ENCODE assay signal across 10 cellular contexts in genomic region chr16:70508752-70509151, GRCh38. TPM values are rescaled to one million over a fixed set of nuclear protein-coding genes. Genes with fewer than 3 reads are reported as not detected.
DNase-seq lines count a peak whose midpoint lies in the region; ATAC-seq and TF ChIP-seq lines count a peak whose summit lies in the region.
"Had no signal": no experiment of that assay in that cellular context is flagged by ENCODE, and none has a peak within 500 bp of the region (broad histone marks: within the 10 kb centered on the region; RNA-seq: fewer than 3 reads in every experiment).

No MANE protein-coding gene starts in this region.

- no peaks in the 10 kb centered on the region for H3K4me1 ChIP-seq in stomach

- POLR2A ChIA-PET in BJ (lab: Charles Lee): interaction anchor here (0.6 kb wide), 1 partner anchor 12 kb away, joined by 3 read pairs; no protein-coding TSS in a partner anchor

- peaks cover 16% of the 10 kb centered on the region for H3K36me3 ChIP-seq in BJ (ENCODE audit: control insufficient read depth, insufficient read depth, low read length)
- no peaks in the 10 kb centered on the region for H3K36me3 ChIP-seq in SU-DHL-6 (ENCODE audit: low read length)
- peaks cover 57 to 99% (median 97%) of the 10 kb centered on the region in 4 donors for H3K36me3 ChIP-seq in stomach

- no peaks in the 10 kb centered on the region for H3K79me2 ChIP-seq in SU-DHL-6 (ENCODE audit: insufficient read depth, low read length)

- no peak for DNase-seq in BJ (ENCODE audit: low read depth)
- DNase-seq in GM20000 (ENCODE audit: low spot score): peak; percentile 31
- DNase-seq in fibroblast of the aortic adventitia (ENCODE audit: low read depth): peak; percentile 10
- no peak for DNase-seq in EL
- no peak for DNase-seq in stomach
- no peak for DNase-seq in hepatic stellate cell (ENCODE audit: low spot score)
- DNase-seq: foreskin melanocyte, NCI-H2107 had no signal

- intact Hi-C loops in stomach (cut with DNase I; ENCODE audit: low total_unique reads): no loop called here

- no peak overlapping the region; the same call in 1 of the 2 replicates for H3K9ac ChIP-seq in SU-DHL-6 (ENCODE audit: low read length)

- no peaks in the 10 kb centered on the region for H3K9me2 ChIP-seq in SU-DHL-6 (replicated peaks; ENCODE audit: insufficient read depth, low read length)

- no peak for ATAC-seq in HG02588 (IDR thresholded peaks at IDR 0.05; ENCODE audit: unreplicated experiment)

- WGBS in stomach, 5 donors: 57 to 72% (median 70%) methylated on average over 5 of the region's 5 CpGs

- H3K9me3 ChIP-seq in SU-DHL-6 (ENCODE audit: insufficient read depth, low read length) (no peaks in the 10 kb centered on the region), stomach (no peaks in the 10 kb centered on the region)

- H3K27ac ChIP-seq in SU-DHL-6 (ENCODE audit: low read depth, low read length): peak overlapping the region; percentile 35; the same call in 1 of the 2 replicates
- no peak overlapping the region for H3K27ac ChIP-seq in stomach

- H3K4me2 ChIP-seq in SU-DHL-6 (ENCODE audit: low read depth, low read length, poor library complexity, severe bottlenecking): peak overlapping the region; percentile 27

- no peaks in the 10 kb centered on the region for H4K20me1 ChIP-seq in SU-DHL-6 (ENCODE audit: low read depth, low read length)

- H3K27me3 ChIP-seq in BJ (ENCODE audit: control insufficient read depth, insufficient read depth, low read length) (no peaks in the 10 kb centered on the region), SU-DHL-6 (ENCODE audit: low read length) (no peaks in the 10 kb centered on the region), stomach (no peaks in the 10 kb centered on the region)

- TF ChIP-seq CTCF in BJ (IDR thresholded peaks at IDR 0.05; ENCODE audit: insufficient read depth, low read depth, low read length): 0 out of 2 replicates have a peak, but pooled peaks have one; percentile 10
- no peak for TF ChIP-seq CTCF in GM20000 (IDR thresholded peaks at IDR 0.05; ENCODE audit: extremely low read depth, missing control alignments)
- TF ChIP-seq CTCF in SU-DHL-6 (IDR thresholded peaks at IDR 0.05; ENCODE audit: insufficient read depth, low read length, poor library complexity, severe bottlenecking): no peak
- no peak for TF ChIP-seq CTCF in fibroblast of the aortic adventitia (IDR thresholded peaks at IDR 0.05; ENCODE audit: insufficient read depth, low read length)
- TF ChIP-seq CTCF in stomach (IDR thresholded peaks at IDR 0.05): no peak

- H3K4me3 ChIP-seq in BJ (ENCODE audit: low read depth, low read length) (no peak overlapping the region), SU-DHL-6 (ENCODE audit: insufficient read depth, low read length, poor library complexity, severe bottlenecking) (no peak overlapping the region), fibroblast of the aortic adventitia (ENCODE audit: low read depth, low read length) (no peak overlapping the region), stomach (no peak overlapping the region)

- no peak for TF ChIP-seq POLR2A in stomach (IDR thresholded peaks at IDR 0.05)

- no peak for TF ChIP-seq EP300 in stomach (IDR thresholded peaks at IDR 0.05)

- CTCF ChIA-PET in BJ (lab: Yijun Ruan, JAX): interaction anchor here (0.8 to 1.6 kb wide), 3 partner anchors 8 to 25 kb away, joined by 3 read pairs; no protein-coding TSS in a partner anchor

- peak overlapping the region; percentile 15 for H2AFZ ChIP-seq in SU-DHL-6 (ENCODE audit: low read depth, low read length, severe bottlenecking)

- H3F3A ChIP-seq in SU-DHL-6 (ENCODE audit: insufficient read depth): 0 out of 2 replicates have a peak, but pooled peaks cover 6% of the 10 kb centered on the region

RNA-seq across cellular contexts. Expression of gene COG4, which starts 14.6 kb away (rescaled TPM):
- polyA plus RNA-seq in BJ (2011; rRNA removed) (54.3 and 71.7 TPM in 2 replicates), stomach (10 to 100 TPM; 26.6 to 44.6 (median 30.3) TPM)
- 30.9 and 56.0 TPM in 2 replicates for polyA minus RNA-seq in BJ (2011; rRNA and poly(A)+ RNA removed)
- total RNA-seq in fibroblast of the aortic adventitia (ENCODE audit: low replicate concordance) (59.9 and 131 TPM in 2 replicates), stomach (100 to 1,000 TPM in 1 of 5 donors, 10 to 100 TPM in 4; 10.7 to 127 (median 86.9) TPM)

RNA-seq across cellular contexts. Expression of gene SF3B3, which starts 14.9 kb away (rescaled TPM):
- polyA plus RNA-seq in BJ (2011; rRNA removed): 89.5 and 96.2 TPM in 2 replicates
- polyA minus RNA-seq in BJ (2011; rRNA and poly(A)+ RNA removed): 132 and 145 TPM in 2 replicates
- 39.1 and 184 TPM in 2 replicates for total RNA-seq in fibroblast of the aortic adventitia (ENCODE audit: low replicate concordance)
- total RNA-seq in stomach: 100 to 1,000 TPM in 3 of 5 donors, 10 to 100 TPM in 2; 59.1 to 141 (median 106) TPM
- 10 to 100 TPM; 30.8 to 82.4 (median 39.4) TPM for polyA plus RNA-seq in stomach

RNA-seq across cellular contexts. Expression of gene FCSK, which starts 54.4 kb away (rescaled TPM):
- polyA plus RNA-seq in BJ (2011; rRNA removed) (4.7 and 9.0 TPM in 2 replicates), stomach (10 to 100 TPM in 1 of 3 donors, 1 to 10 TPM in 2; 7.7 to 11.8 (median 9.8) TPM)
- polyA minus RNA-seq in BJ (2011; rRNA and poly(A)+ RNA removed): 7.4 and 8.4 TPM in 2 replicates
- total RNA-seq in fibroblast of the aortic adventitia (ENCODE audit: low replicate concordance) (8.1 and 8.9 TPM in 2 replicates), stomach (10 to 100 TPM in 4 of 5 donors, 1 to 10 TPM in 1; 5.8 to 92.7 (median 43.3) TPM)

Comparison
In these comparisons a context has a peak if more than half of its experiments do, and no peak if none do; other contexts are left out.
1. DNase-seq: peak in GM20000 (single experiment) and fibroblast of the aortic adventitia (single experiment); none in BJ (single experiment), EL (single experiment), stomach (single experiment) and hepatic stellate cell (single experiment).